In genomic region chr3:10198761-10199688, GRCh38 we compare ENCODE assay signal across 9 cellular contexts. TPM values are rescaled to one million over a fixed set of nuclear protein-coding genes. Genes with fewer than 3 reads are reported as not detected.
DNase-seq lines count a peak whose midpoint lies in the region; ATAC-seq, FAIRE-seq and TF ChIP-seq lines count a peak whose summit lies in the region.
"Had no signal": no experiment of that assay in that cellular context is flagged by ENCODE, and none has a peak within 500 bp of the region (broad histone marks: within the 10 kb centered on the region; RNA-seq: fewer than 3 reads in every experiment).

No MANE protein-coding gene starts in this region.

- no peak for TF ChIP-seq EP300 in H1 (IDR thresholded peaks at IDR 0.05; ENCODE audit: borderline replicate concordance in 1 of 2, low read depth in 2 of 2, low read length in 2 of 2)

- H2AK5ac ChIP-seq in H1 (ENCODE audit: low read depth, low read length): no peak overlapping the region

- no peak for FAIRE-seq in H1 (lab: Jason Lieb, UNC)

- ATAC-seq in CD4-positive, alpha-beta T cell (ENCODE audit: poor library complexity): peak; percentile 81

- CTCF ChIA-PET in CD4-positive, alpha-beta T cell (lab: Charles Lee): interaction anchor here (0.5 to 1.7 kb wide), 4 partner anchors 12 to 65 kb away, joined by 3 to 6 read pairs (median 4); no protein-coding TSS in a partner anchor
- CTCF ChIA-PET in H1 (lab: Charles Lee; ENCODE audit: partially characterized antibody): interaction anchor here (0.6 kb wide), 2 partner anchors 26 to 67 kb away, joined by 3 read pairs; no protein-coding TSS in a partner anchor

- H3K27me3 ChIP-seq in CD4-positive, alpha-beta T cell (ENCODE audit: control insufficient read depth, insufficient read depth, low read length): no peaks in the 10 kb centered on the region
- H3K27me3 ChIP-seq in H1 (replicated peaks in 1 of 4; ENCODE audit: control insufficient read depth in 3 of 4, extremely low read depth in 1 of 4, insufficient read depth in 3 of 4, low read length in 3 of 4): no peaks in the 10 kb centered on the region
- H3K27me3 ChIP-seq in adrenal gland: no peaks in the 10 kb centered on the region
- H3K27me3 ChIP-seq: right lobe of liver had no signal

- TF ChIP-seq CTCF in CD4-positive, alpha-beta T cell (IDR thresholded peaks at IDR 0.05): no peak
- TF ChIP-seq CTCF in GM20000 (IDR thresholded peaks at IDR 0.05; ENCODE audit: extremely low read depth, missing control alignments) (no peak), H1 (IDR thresholded peaks at IDR 0.05; ENCODE audit: control extremely low read depth in 1 of 3, insufficient read depth in 1 of 3, low read depth in 1 of 3, low read length in 3 of 3) (no peak), adrenal gland (IDR thresholded peaks at IDR 0.05) (no peak), endothelial cell (IDR thresholded peaks at IDR 0.05; ENCODE audit: unreplicated experiment) (no peak)

- H3K27ac ChIP-seq in CD4-positive, alpha-beta T cell (ENCODE audit: low read depth, low read length): peak overlapping the region; percentile 86
- H3K27ac ChIP-seq in H1 (ENCODE audit: low read depth, low read length) (no peak overlapping the region), skin epidermis (peak overlapping the region in 20 of 21 experiments; percentile 6 to 91 (median 66)), adrenal gland (peak overlapping the region in 1 of 5 donors; percentile 53)

- peak; percentile 50 to 76 (median 60) for DNase-seq in CD4-positive, alpha-beta T cell
- DNase-seq in GM20000 (ENCODE audit: low spot score) (peak; percentile 72), HK-2 (ENCODE audit: unreplicated experiment) (peak; percentile 68), H1 (ENCODE audit: low read depth in 1 of 2, low spot score in 2 of 2) (no peak), adrenal gland (no peak), endothelial cell (ENCODE audit: low spot score) (no peak)
- peak; percentile 21 to 64 for DNase-seq in activated CD4-positive, alpha-beta T cell treated with anti-CD3 and anti-CD28 coated beads, Interleukin-2, amount 50 U/mL, for 24 hours (ENCODE audit: low read depth in 1 of 2, low spot score in 1 of 2)
- DNase-seq: right lobe of liver had no signal

- TF ChIP-seq POLR2A in H1 (IDR thresholded peaks at IDR 0.05; ENCODE audit: control extremely low read depth in 1 of 2, low read depth in 2 of 2, low read length in 2 of 2): no peak
- no peak for TF ChIP-seq POLR2A in adrenal gland (IDR thresholded peaks at IDR 0.05)

- TF ChIP-seq RAD21 in H1 (IDR thresholded peaks at IDR 0.05 in 1 of 2, conservative IDR thresholded peaks at IDR 0.05 in 1 of 2; ENCODE audit: low read depth in 2 of 2, low read length in 2 of 2): no peak

- no peak overlapping the region for H4K91ac ChIP-seq in H1 (replicated peaks; ENCODE audit: insufficient read length, low read length)

- H2BK5ac ChIP-seq in H1 (ENCODE audit: low read depth, low read length): no peak overlapping the region

- H3K9ac ChIP-seq in H1 (replicated peaks in 1 of 4; ENCODE audit: extremely low read depth in 1 of 4, low read depth in 3 of 4, low read length in 3 of 4): no peak overlapping the region

- H3K4me2 ChIP-seq in H1 (ENCODE audit: insufficient read depth in 1 of 2, low read depth in 2 of 2, low read length in 2 of 2): no peak overlapping the region

- H3K79me1 ChIP-seq in H1 (ENCODE audit: low read depth, low read length): no peaks in the 10 kb centered on the region

- H3K23me2 ChIP-seq in H1 (ENCODE audit: low read depth, low read length): no peaks in the 10 kb centered on the region

- no peaks in the 10 kb centered on the region for H3K79me2 ChIP-seq in H1 (ENCODE audit: control insufficient read depth in 1 of 2, insufficient read depth in 2 of 2, low read length in 2 of 2)

- no peaks in the 10 kb centered on the region for H3K9me3 Mint-ChIP-seq in CD4-positive, alpha-beta T cell
- no peaks in the 10 kb centered on the region for H3K9me3 Mint-ChIP-seq in endothelial cell (ENCODE audit: unreplicated experiment)

- H2BK120ac ChIP-seq in H1 (replicated peaks; ENCODE audit: low read depth, low read length): no peak overlapping the region

- H3K23ac ChIP-seq in H1 (ENCODE audit: insufficient read length): no peak overlapping the region

- H2BK20ac ChIP-seq in H1 (ENCODE audit: low read length): no peak overlapping the region

- no peak overlapping the region for H2BK12ac ChIP-seq in H1 (ENCODE audit: low read depth, low read length)

- 91% methylated on average over 13 of the region's 13 CpGs; no CpG with 5 or more reads in 1 of the 2 experiments for WGBS in H1 (ENCODE audit: extremely low coverage in 1 of 2, insufficient coverage in 1 of 2, insufficient read length in 1 of 2, insufficient replicate concordance in 2 of 2, low coverage in 1 of 2, low lambda C conversion rate in 2 of 2, missing lambda C conversion rate in 1 of 2), 2 experiments
- WGBS in adrenal gland, 4 donors: 76 to 81% (median 78%) methylated on average over 10 to 13 of the region's 13 CpGs

- H3K4me3 Mint-ChIP-seq in CD4-positive, alpha-beta T cell: peak overlapping the region; percentile 75
- H3K4me3 Mint-ChIP-seq in endothelial cell (ENCODE audit: unreplicated experiment): no peak overlapping the region

- no peak overlapping the region for H2BK15ac ChIP-seq in H1 (ENCODE audit: low read length)

- 0 out of 7 replicates have a peak, but pooled peaks cover 0 to 4% (median 0%) of the 10 kb centered on the region in 4 experiments for H3K4me1 ChIP-seq in H1 (replicated peaks in 1 of 4; ENCODE audit: control insufficient read depth in 3 of 4, insufficient read depth in 4 of 4, low read length in 3 of 4)
- H3K4me1 ChIP-seq in adrenal gland (replicated peaks in 1 of 2): peaks cover 30 to 35% of the 10 kb centered on the region in 2 donors

- POLR2A ChIA-PET in CD4-positive, alpha-beta T cell (lab: Charles Lee): interaction anchor here (0.7 to 2.6 kb wide), 12 partner anchors 11 to 65 kb away, joined by 3 to 19 read pairs (median 5); partner anchors contain the start of genes IRAK2, TATDN2 and VHL
- POLR2A ChIA-PET in H1 (lab: Charles Lee; ENCODE audit: partially characterized antibody): interaction anchor here (0.5 kb wide), 1 partner anchor 49 kb away, joined by 3 read pairs; the partner anchor contains the start of gene TATDN2

- no peaks in the 10 kb centered on the region for H3K36me3 ChIP-seq in H1 (ENCODE audit: control insufficient read depth in 2 of 4, insufficient read depth in 4 of 4, low read length in 3 of 4)
- H3K36me3 ChIP-seq in adrenal gland (replicated peaks in 1 of 2): peaks cover 0 to 3% of the 10 kb centered on the region in 2 donors

- H3K36me3 Mint-ChIP-seq in CD4-positive, alpha-beta T cell (ENCODE audit: low read depth): peaks cover 17% of the 10 kb centered on the region
- H3K36me3 Mint-ChIP-seq in endothelial cell (ENCODE audit: low read depth, unreplicated experiment): peaks cover 6% of the 10 kb centered on the region

- no peak overlapping the region for H4K5ac ChIP-seq in H1 (ENCODE audit: insufficient read length, low read depth, low read length)

- H3K4me1 Mint-ChIP-seq in CD4-positive, alpha-beta T cell (ENCODE audit: low read depth): peaks cover 71% of the 10 kb centered on the region
- no peaks in the 10 kb centered on the region for H3K4me1 Mint-ChIP-seq in endothelial cell (ENCODE audit: unreplicated experiment)

- no peak overlapping the region for H2AFZ ChIP-seq in H1 (ENCODE audit: low read length)

- H4K20me1 ChIP-seq in H1 (replicated peaks in 1 of 2; ENCODE audit: control insufficient read depth in 1 of 2, insufficient read depth in 2 of 2, low read length in 2 of 2): no peaks in the 10 kb centered on the region

- H3K18ac ChIP-seq in H1 (ENCODE audit: extremely low read depth, low read length): no peak overlapping the region

- H3K4me3 ChIP-seq in H1 (ENCODE audit: extremely low read depth in 1 of 4, insufficient read depth in 2 of 4, low read depth in 3 of 4, low read length in 4 of 4): no peak overlapping the region
- no peak overlapping the region for H3K4me3 ChIP-seq in skin epidermis
- no peak overlapping the region for H3K4me3 ChIP-seq in adrenal gland
- H3K4me3 ChIP-seq: right lobe of liver had no signal

- intact Hi-C loops in CD4-positive, alpha-beta T cell (cut with DNase I, micrococcal nuclease): loop anchor here in 1 of 2 experiments (2.0 to 10.0 kb wide), 2 partner anchors 26 to 54 kb away; partner anchors contain the start of gene VHL
- intact Hi-C loops in adrenal gland (cut with DNase I): no loop called here

- no peak overlapping the region for H3K14ac ChIP-seq in H1 (ENCODE audit: insufficient read length)

- peak overlapping the region; percentile 53; the same call in 1 of the 2 replicates for H4K8ac ChIP-seq in H1 (ENCODE audit: extremely low read depth, insufficient read depth, low read length)

- peak overlapping the region; percentile 93 for H3K27ac Mint-ChIP-seq in CD4-positive, alpha-beta T cell
- H3K27ac Mint-ChIP-seq in endothelial cell (ENCODE audit: unreplicated experiment): no peak overlapping the region

- H3K4ac ChIP-seq in H1 (replicated peaks; ENCODE audit: insufficient read length, low read depth, low read length): no peak overlapping the region

- H3K9me3 ChIP-seq in CD4-positive, alpha-beta T cell (ENCODE audit: control insufficient read depth, low read length): no peaks in the 10 kb centered on the region
- H3K9me3 ChIP-seq in H1 (ENCODE audit: insufficient read depth in 2 of 2, low read depth in 1 of 2, low read length in 1 of 2): no peaks in the 10 kb centered on the region
- no peaks in the 10 kb centered on the region for H3K9me3 ChIP-seq in adrenal gland (replicated peaks in 1 of 3)
- H3K9me3 ChIP-seq: right lobe of liver had no signal

- no peaks in the 10 kb centered on the region for H3K27me3 Mint-ChIP-seq in CD4-positive, alpha-beta T cell
- peaks cover 5% of the 10 kb centered on the region for H3K27me3 Mint-ChIP-seq in endothelial cell (ENCODE audit: unreplicated experiment)

- no peak overlapping the region for H3K56ac ChIP-seq in H1 (replicated peaks; ENCODE audit: insufficient read length, low read depth, low read length)

RNA-seq across cellular contexts. Expression of gene IRAK2, which starts 34.3 kb away (rescaled TPM):
- 1 to 10 TPM; 1.4 to 1.6 TPM for total RNA-seq in CD4-positive, alpha-beta T cell
- total RNA-seq in H1 (2021; fragmentation: NEBNext Ultra II Directional; extraction: Animal tissue kit (Norgen Biotek cat#: 25700)): 1.3 and 1.5 TPM in 2 replicates
- polyA plus RNA-seq in H1 (2011; rRNA removed) (1.5 TPM in 2 replicates), adrenal gland (1 to 10 TPM; 2.1 to 3.7 (median 2.3) TPM)
- 1.4 TPM for polyA plus RNA-seq in H1 (2011; cell fraction: cytosol; rRNA removed)
- polyA plus RNA-seq in H1 (2011; cell fraction: nucleus; rRNA removed): 1.4 TPM
- polyA plus RNA-seq in H1 (2012, experiment 1 of 2): 0.84 to 1.4 TPM (median 0.98 TPM) in 4 replicates
- 0.89 TPM for polyA plus RNA-seq in H1 (2012, experiment 2 of 2)
- polyA plus RNA-seq in H1 (2013, experiment 1 of 2): 0.61 TPM
- polyA plus RNA-seq in H1 (2013, experiment 2 of 2): 0.53 TPM
- polyA minus RNA-seq in H1 (2011; rRNA and poly(A)+ RNA removed): 1.2 and 1.5 TPM in 2 replicates
- 1.1 TPM for polyA minus RNA-seq in H1 (2011; cell fraction: cytosol; rRNA and poly(A)+ RNA removed)
- polyA minus RNA-seq in H1 (2011; cell fraction: nucleus; rRNA and poly(A)+ RNA removed): 1.3 TPM
- total RNA-seq in adrenal gland (1 to 10 TPM; 2.5 to 8.7 (median 6.4) TPM), endothelial cell (ENCODE audit: unreplicated experiment) (1.1 TPM)

RNA-seq across cellular contexts. Expression of gene TATDN2, which starts 49.2 kb away (rescaled TPM):
- 10 to 100 TPM; 48.7 to 50.2 TPM for total RNA-seq in CD4-positive, alpha-beta T cell
- 34.8 and 35.3 TPM in 2 replicates for total RNA-seq in H1 (2021; fragmentation: NEBNext Ultra II Directional; extraction: Animal tissue kit (Norgen Biotek cat#: 25700))
- 12.1 and 12.3 TPM in 2 replicates for polyA plus RNA-seq in H1 (2011; rRNA removed)
- polyA plus RNA-seq in H1 (2011; cell fraction: cytosol; rRNA removed): 11.5 TPM
- polyA plus RNA-seq in H1 (2011; cell fraction: nucleus; rRNA removed): 17.6 TPM
- 21.3 to 23.2 TPM (median 21.9 TPM) in 4 replicates for polyA plus RNA-seq in H1 (2012, experiment 1 of 2)
- 18.4 TPM for polyA plus RNA-seq in H1 (2012, experiment 2 of 2)
- 14.6 TPM for polyA plus RNA-seq in H1 (2013, experiment 1 of 2)
- 15.0 TPM for polyA plus RNA-seq in H1 (2013, experiment 2 of 2)
- 39.2 and 40.9 TPM in 2 replicates for polyA minus RNA-seq in H1 (2011; rRNA and poly(A)+ RNA removed)
- polyA minus RNA-seq in H1 (2011; cell fraction: cytosol; rRNA and poly(A)+ RNA removed): 13.6 TPM
- 36.3 TPM for polyA minus RNA-seq in H1 (2011; cell fraction: nucleus; rRNA and poly(A)+ RNA removed)
- total RNA-seq in adrenal gland: 10 to 100 TPM; 17.3 to 34.8 (median 26.7) TPM
- polyA plus RNA-seq in adrenal gland: 10 to 100 TPM; 14.9 to 22.6 (median 16.7) TPM
- 41.2 TPM for total RNA-seq in endothelial cell (ENCODE audit: unreplicated experiment)

RNA-seq across cellular contexts. Expression of gene VHL, which starts 57.4 kb away (rescaled TPM):
- total RNA-seq in CD4-positive, alpha-beta T cell: 10 to 100 TPM; 54.4 to 58.2 TPM
- 51.5 and 53.7 TPM in 2 replicates for total RNA-seq in H1 (2021; fragmentation: NEBNext Ultra II Directional; extraction: Animal tissue kit (Norgen Biotek cat#: 25700))
- polyA plus RNA-seq in H1 (2011; rRNA removed): 14.0 and 14.5 TPM in 2 replicates
- 25.2 TPM for polyA plus RNA-seq in H1 (2011; cell fraction: cytosol; rRNA removed)
- 16.0 TPM for polyA plus RNA-seq in H1 (2011; cell fraction: nucleus; rRNA removed)
- 38.1 to 42.1 TPM (median 41.5 TPM) in 4 replicates for polyA plus RNA-seq in H1 (2012, experiment 1 of 2)
- 20.8 TPM for polyA plus RNA-seq in H1 (2012, experiment 2 of 2)
- 34.7 TPM for polyA plus RNA-seq in H1 (2013, experiment 1 of 2)
- 30.5 TPM for polyA plus RNA-seq in H1 (2013, experiment 2 of 2)
- 21.4 and 21.5 TPM in 2 replicates for polyA minus RNA-seq in H1 (2011; rRNA and poly(A)+ RNA removed)
- polyA minus RNA-seq in H1 (2011; cell fraction: cytosol; rRNA and poly(A)+ RNA removed): 15.8 TPM
- polyA minus RNA-seq in H1 (2011; cell fraction: nucleus; rRNA and poly(A)+ RNA removed): 11.5 TPM
- total RNA-seq in adrenal gland: 10 to 100 TPM; 27.9 to 59.7 (median 44.5) TPM
- polyA plus RNA-seq in adrenal gland: 10 to 100 TPM; 22.3 to 29.9 (median 28.4) TPM
- 66.3 TPM for total RNA-seq in endothelial cell (ENCODE audit: unreplicated experiment)

Comparison
In these comparisons a context has a peak if more than half of its experiments do, and no peak if none do; other contexts are left out.
1. DNase-seq: peak in CD4-positive, alpha-beta T cell (10 of 10), GM20000 (single experiment), HK-2 (single experiment) and activated CD4-positive, alpha-beta T cell treated with anti-CD3 and anti-CD28 coated beads, Interleukin-2, amount 50 U/mL, for 24 hours (2 of 2); none in H1 (0 of 2), adrenal gland (0 of 7) and endothelial cell (single experiment).